In the genomic region with DNA sequence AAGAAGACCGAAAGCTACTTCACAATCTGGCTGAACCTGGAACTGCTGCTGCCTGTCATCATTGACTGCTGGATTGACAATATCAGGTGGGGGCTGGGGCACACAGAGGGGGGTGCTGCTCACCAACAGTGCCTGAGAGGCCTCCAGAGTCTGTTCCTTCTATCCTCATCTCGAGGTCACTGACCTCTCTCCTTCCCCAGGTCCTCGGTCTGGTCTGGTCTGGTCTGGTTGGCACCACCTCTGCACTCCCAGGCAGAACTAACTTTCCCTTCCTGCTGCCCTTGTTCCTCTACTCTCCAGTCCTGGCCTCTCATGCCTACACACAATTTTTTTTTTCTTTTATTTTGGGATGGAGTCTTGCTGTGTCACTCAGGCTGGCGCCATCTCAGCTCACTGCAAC, we compare ENCODE assay signal across 21 cellular contexts. TPM values are rescaled to one million over a fixed set of nuclear protein-coding genes. Genes with fewer than 3 reads are reported as not detected.
DNase-seq lines count a peak whose midpoint lies in the region; ATAC-seq and TF ChIP-seq lines count a peak whose summit lies in the region.
"Had no signal": no experiment of that assay in that cellular context is flagged by ENCODE, and none has a peak within 500 bp of the region (broad histone marks: within the 10 kb centered on the region; RNA-seq: fewer than 3 reads in every experiment).

No MANE protein-coding gene starts in this region.

- no peak for TF ChIP-seq CTCF in heart left ventricle (IDR thresholded peaks at IDR 0.05)
- no peak for TF ChIP-seq CTCF in chondrocyte (IDR thresholded peaks at IDR 0.05)
- TF ChIP-seq CTCF in gastrocnemius medialis (IDR thresholded peaks at IDR 0.05 in 4 of 5, conservative IDR thresholded peaks at IDR 0.05 in 1 of 5): no peak

- H3K9me3 Mint-ChIP-seq in chondrocyte (ENCODE audit: low read depth): no peaks in the 10 kb centered on the region

- peaks cover 27% of the 10 kb centered on the region for H3K4me1 Mint-ChIP-seq in chondrocyte (ENCODE audit: low read depth)

- H3K27ac Mint-ChIP-seq in chondrocyte (ENCODE audit: unreplicated experiment): peak overlapping the region; percentile 13

- no peak for ATAC-seq in heart left ventricle
- no peak for ATAC-seq in Right ventricle myocardium superior (ENCODE audit: poor library complexity)
- no peak for ATAC-seq in gastrocnemius medialis
- ATAC-seq in GM21515 (IDR thresholded peaks at IDR 0.05; ENCODE audit: unreplicated experiment): no peak
- ATAC-seq: Panc1 had no signal

- WGBS in heart left ventricle, 4 donors: 67 to 77% (median 73%) methylated on average over 3 to 4 of the region's 4 CpGs

- peaks cover 10% of the 10 kb centered on the region for H3K36me3 Mint-ChIP-seq in chondrocyte (ENCODE audit: low read depth)

- no peaks in the 10 kb centered on the region for H3K9me3 ChIP-seq in heart left ventricle
- no peaks in the 10 kb centered on the region for H3K9me3 ChIP-seq in gastrocnemius medialis
- H3K9me3 ChIP-seq: Caco-2, SJSA1 had no signal

- no peaks in the 10 kb centered on the region for H3K27me3 Mint-ChIP-seq in chondrocyte (ENCODE audit: low read depth)
- H3K27me3 Mint-ChIP-seq: CD4-positive, alpha-beta memory T cell had no signal

- H3K4me3 ChIP-seq in heart left ventricle (no peak overlapping the region), gastrocnemius medialis (no peak overlapping the region)
- H3K4me3 ChIP-seq: SJSA1 had no signal

- H3K36me3 ChIP-seq in heart left ventricle (peaks cover 0 to 59% (median 43%) of the 10 kb centered on the region in 9 donors), gastrocnemius medialis (peaks cover 0 to 39% of the 10 kb centered on the region in 2 donors)

- TF ChIP-seq POLR2A in heart left ventricle (IDR thresholded peaks at IDR 0.05): no peak
- TF ChIP-seq POLR2A in gastrocnemius medialis (IDR thresholded peaks at IDR 0.05): no peak

- no peak overlapping the region for H3K4me3 Mint-ChIP-seq in chondrocyte (ENCODE audit: unreplicated experiment)

- intact Hi-C loops in heart left ventricle (cut with DNase I): loop anchor here in 4 of 10 donors (5.0 to 10.0 kb wide), 2 partner anchors 63 to 1275 kb away; a partner anchor contains a TSS
- intact Hi-C loops in Right ventricle myocardium superior (cut with DNase I): no loop called here
- intact Hi-C loops in gastrocnemius medialis (cut with DNase I; ENCODE audit: low total_unique reads): loop anchor here (5.0 kb wide), 1 partner anchor 63 kb away; a partner anchor contains a TSS

- no peak for DNase-seq in heart left ventricle
- no peak for DNase-seq in Right ventricle myocardium superior
- DNase-seq in CD1c-positive myeloid dendritic cell (ENCODE audit: extremely low spot score): peak; percentile 32
- DNase-seq in chondrocyte (ENCODE audit: low spot score): no peak
- no peak for DNase-seq in gastrocnemius medialis
- DNase-seq in retina: no peak
- DNase-seq: Caco-2, DMS 273 treated with DMSO at 0.1 percent for 48 hours, DMS79 treated with DMSO at 0.1 percent for 48 hours, GOT3, IMR-90, MV-4-11, NCI-H1105 treated with DMSO at 0.1 percent for 48 hours, NCI-H2029 treated with DMSO at 0.1 percent for 48 hours, NCI-H226, NCI-H510A treated with DMSO at 0.1 percent for 48 hours, NCI-H748 treated with DMSO at 0.1 percent for 48 hours had no signal

- in situ Hi-C loops in gastrocnemius medialis (cut with MboI; ENCODE audit: low sequenced_read_pairs in 4 of 4): loop anchor here in 1 of 4 donors (25.0 kb wide), 1 partner anchor 437 kb away; a partner anchor contains a TSS

- H3K4me1 ChIP-seq in heart left ventricle: peaks cover 8 to 86% (median 65%) of the 10 kb centered on the region in 12 donors
- H3K4me1 ChIP-seq in gastrocnemius medialis: peaks cover 77 to 84% of the 10 kb centered on the region in 2 donors

- H3K27me3 ChIP-seq in heart left ventricle (no peaks in the 10 kb centered on the region), gastrocnemius medialis (no peaks in the 10 kb centered on the region)
- H3K27me3 ChIP-seq: SJSA1 had no signal

- H3K27ac ChIP-seq in heart left ventricle (peak overlapping the region in 11 of 12 donors; percentile 70 to 97 (median 87)), gastrocnemius medialis (peak overlapping the region; percentile 95 to 100 (median 99))
- H3K27ac ChIP-seq: SJSA1 had no signal

RNA-seq across cellular contexts. Expression of a gene that starts 4.2 kb away (rescaled TPM):
- total RNA-seq in heart left ventricle (10 to 100 TPM; 27.3 to 68.0 (median 45.4) TPM), Right ventricle myocardium superior (38.1 TPM), chondrocyte (24.5 to 29.6 TPM (median 28.0 TPM) in 3 replicates), gastrocnemius medialis (10 to 100 TPM; 67.8 to 91.3 (median 84.8) TPM)
- 10 to 100 TPM; 25.8 to 66.6 TPM for polyA plus RNA-seq in heart left ventricle

RNA-seq across cellular contexts. Expression of a gene that starts 13.4 kb away (rescaled TPM):
- total RNA-seq in heart left ventricle (1 to 10 TPM in 2 of 9 donors, under 1 TPM in 6, not detected in 1; 0.15 to 1.9 (median 0.63) TPM), Right ventricle myocardium superior (0.73 TPM), chondrocyte (0.42 to 0.44 TPM in 2 of 3 replicates, not detected in the other), gastrocnemius medialis (under 1 TPM in 3 of 4 donors, not detected in 1; 0.11 to 0.51 (median 0.13) TPM)
- polyA plus RNA-seq in heart left ventricle: under 1 TPM; 0.30 to 0.33 TPM
- total RNA-seq: IMR-90 had no signal

RNA-seq across cellular contexts. Expression of a gene that starts 15.0 kb away (rescaled TPM):
- total RNA-seq in heart left ventricle (10 to 100 TPM; 32.7 to 76.0 (median 45.1) TPM), Right ventricle myocardium superior (38.7 TPM), chondrocyte (49.5 to 57.3 TPM (median 55.9 TPM) in 3 replicates), gastrocnemius medialis (100 to 1,000 TPM in 3 of 4 donors, 10 to 100 TPM in 1; 97.3 to 205 (median 117) TPM)
- 10 to 100 TPM; 45.6 to 50.5 TPM for polyA plus RNA-seq in heart left ventricle
